Comparison of ENCODE assay signal across 33 cellular contexts in the genomic region with DNA sequence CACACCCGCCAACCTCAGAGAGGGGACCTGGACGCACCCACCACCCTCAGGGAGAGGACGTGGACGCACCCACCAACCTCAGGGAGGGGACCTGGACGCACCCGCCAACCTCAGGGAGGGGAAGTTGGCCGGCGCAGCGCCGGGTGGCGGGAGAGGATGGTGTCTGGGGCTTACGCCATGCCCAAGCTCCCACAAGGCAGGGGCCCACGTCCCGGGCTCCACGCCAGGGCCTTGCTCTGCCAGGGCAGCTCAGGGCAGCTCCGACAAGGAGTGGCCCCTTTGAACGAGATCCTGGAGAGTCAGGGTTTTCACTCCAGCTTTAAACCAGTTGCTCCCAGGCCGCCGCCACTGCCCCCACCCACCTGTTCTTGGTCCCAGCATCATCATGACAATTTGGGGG. TPM values are rescaled to one million over a fixed set of nuclear protein-coding genes. Genes with fewer than 3 reads are reported as not detected.
"Had no signal": no experiment of that assay in that cellular context is flagged by ENCODE, and none has a peak within 500 bp of the region (broad histone marks: within the 10 kb centered on the region; RNA-seq: fewer than 3 reads in every experiment).

No MANE protein-coding gene starts in this region.

- H3K4me3 Mint-ChIP-seq: activated CD4-positive, alpha-beta T cell treated with anti-CD3 and anti-CD28 coated beads, Interleukin-2, amount 10 ng/mL, durations not matched to agents 24 days and 14 days; activated CD8-positive, alpha-beta T cell treated with anti-CD3 and anti-CD28 coated beads for 36 hours; activated naive CD8-positive, alpha-beta T cell treated with anti-CD3 and anti-CD28 coated beads for 36 hours; activated T-cell treated with anti-CD3 and anti-CD28 coated beads, Interleukin-2, amount 50 U/mL, for 72 hours; activated T-helper 17 cell treated with anti-CD3 and anti-CD28 coated beads, Interleukin-2, amount 50 U/mL, for 72 hours had no signal

- H3K27ac ChIP-seq: breast epithelium, WERI-Rb-1 had no signal

- H3K36me3 ChIP-seq: breast epithelium, WERI-Rb-1 had no signal

- H3K27ac Mint-ChIP-seq: activated CD4-positive, alpha-beta T cell treated with anti-CD3 and anti-CD28 coated beads, Interleukin-2, amount 10 ng/mL, durations not matched to agents 24 days and 14 days; activated CD8-positive, alpha-beta T cell treated with anti-CD3 and anti-CD28 coated beads for 36 hours; activated naive CD8-positive, alpha-beta T cell treated with anti-CD3 and anti-CD28 coated beads for 36 hours; activated T-cell treated with anti-CD3 and anti-CD28 coated beads, Interleukin-2, amount 50 U/mL, for 72 hours; activated T-helper 17 cell treated with anti-CD3 and anti-CD28 coated beads, Interleukin-2, amount 50 U/mL, for 72 hours; IgD-negative memory B cell had no signal

- H3K27me3 ChIP-seq: breast epithelium had no signal

- H3K9me3 ChIP-seq: breast epithelium had no signal

- DNase-seq: activated CD4-positive, alpha-beta T cell treated with anti-CD3 and anti-CD28 coated beads for 1 hour; activated CD4-positive, alpha-beta T cell treated with anti-CD3 and anti-CD28 coated beads, Interleukin-2, amount 10 ng/mL, durations not matched to agents 24 days and 14 days; activated CD4-positive, alpha-beta T cell treated with anti-CD3 and anti-CD28 coated beads, Interleukin-2, amount 50 U/mL, for 4 hours; activated CD4-positive, CD25-positive, alpha-beta regulatory T cell; activated CD8-positive, alpha-beta T cell treated with anti-CD3 and anti-CD28 coated beads for 36 hours; activated effector memory CD4-positive, alpha-beta T cell treated with anti-CD3 and anti-CD28 coated beads, Interleukin-2, amount 50 U/mL, for 16 hours; activated naive CD4-positive, alpha-beta T cell; activated naive CD4-positive, alpha-beta T cell treated with anti-CD3 and anti-CD28 coated beads, Interleukin-2, amount 50 U/mL, for 16 hours; activated naive CD8-positive, alpha-beta T cell treated with anti-CD3 and anti-CD28 coated beads for 36 hours; activated T-cell treated with anti-CD3 and anti-CD28 coated beads, Interleukin-2, amount 50 U/mL, for 1 hour; activated T-cell treated with anti-CD3 and anti-CD28 coated beads, Interleukin-2, amount 50 U/mL, for 72 hours; amniotic stem cell; Karpas-422; KBM-7; NCI-H1105 treated with DMSO at 0.1 percent for 48 hours; NCI-H1436; NCI-H1694; NCI-H1930; NCI-H2081 treated with DMSO at 0.1 percent for 48 hours; NCI-H345; NCI-H524 treated with DMSO at 0.1 percent for 48 hours; T1000; WERI-Rb-1 had no signal

- H3K27me3 Mint-ChIP-seq: activated naive CD8-positive, alpha-beta T cell treated with anti-CD3 and anti-CD28 coated beads for 36 hours had no signal

- H3K4me1 Mint-ChIP-seq: activated T-helper 17 cell treated with anti-CD3 and anti-CD28 coated beads, Interleukin-2, amount 50 U/mL, for 72 hours had no signal

- H3K36me3 Mint-ChIP-seq: activated naive CD8-positive, alpha-beta T cell treated with anti-CD3 and anti-CD28 coated beads for 36 hours; IgD-negative memory B cell had no signal

- ATAC-seq: activated CD8-positive, alpha-beta T cell treated with anti-CD3 and anti-CD28 coated beads for 36 hours; activated T-cell treated with anti-CD3 and anti-CD28 coated beads, Interleukin-2, amount 50 U/mL, for 72 hours; activated T-helper 17 cell treated with anti-CD3 and anti-CD28 coated beads, Interleukin-2, amount 50 U/mL, for 72 hours; Panc1 had no signal

- H3K4me3 ChIP-seq: breast epithelium had no signal

- H3K9me3 Mint-ChIP-seq: activated CD4-positive, alpha-beta T cell treated with anti-CD3 and anti-CD28 coated beads, Interleukin-2, amount 10 ng/mL, durations not matched to agents 24 days and 14 days; activated CD8-positive, alpha-beta T cell treated with anti-CD3 and anti-CD28 coated beads for 36 hours; activated naive CD8-positive, alpha-beta T cell treated with anti-CD3 and anti-CD28 coated beads for 36 hours; activated T-cell treated with anti-CD3 and anti-CD28 coated beads, Interleukin-2, amount 50 U/mL, for 72 hours; activated T-helper 17 cell treated with anti-CD3 and anti-CD28 coated beads, Interleukin-2, amount 50 U/mL, for 72 hours; IgD-negative memory B cell had no signal

RNA-seq across cellular contexts. Expression of a gene that starts 57.3 kb away (rescaled TPM):
- total RNA-seq: activated CD4-positive, alpha-beta T cell treated with anti-CD3 and anti-CD28 coated beads, Interleukin-2, amount 10 ng/mL, durations not matched to agents 24 days and 14 days; activated CD8-positive, alpha-beta memory T cell treated with anti-CD3 and anti-CD28 coated beads for 36 hours; activated CD8-positive, alpha-beta T cell treated with anti-CD3 and anti-CD28 coated beads for 36 hours; activated naive CD8-positive, alpha-beta T cell treated with anti-CD3 and anti-CD28 coated beads for 36 hours; activated T-cell treated with anti-CD3 and anti-CD28 coated beads, Interleukin-2, amount 50 U/mL, for 72 hours; activated T-helper 17 cell treated with anti-CD3 and anti-CD28 coated beads, Interleukin-2, amount 50 U/mL, for 72 hours; breast epithelium; MCF 10A; NCI-H460; RPMI7951; T-helper 1 cell treated with Interleukin-12 subunit alpha and Interleukin-12 subunit beta and Interleukin-4 antibody, amounts not matched to agents 30 ng/mL and 1 ng/mL, for 36 hours; T-helper 2 cell treated with Interferon-gamma antibody and Interleukin-4, amounts not matched to agents 100 ng/mL and 5 ng/mL, for 36 hours had no signal
- polyA plus RNA-seq: IgD-negative memory B cell had no signal
